Comparison of ENCODE assay signal across 1 cellular context in the genomic region with DNA sequence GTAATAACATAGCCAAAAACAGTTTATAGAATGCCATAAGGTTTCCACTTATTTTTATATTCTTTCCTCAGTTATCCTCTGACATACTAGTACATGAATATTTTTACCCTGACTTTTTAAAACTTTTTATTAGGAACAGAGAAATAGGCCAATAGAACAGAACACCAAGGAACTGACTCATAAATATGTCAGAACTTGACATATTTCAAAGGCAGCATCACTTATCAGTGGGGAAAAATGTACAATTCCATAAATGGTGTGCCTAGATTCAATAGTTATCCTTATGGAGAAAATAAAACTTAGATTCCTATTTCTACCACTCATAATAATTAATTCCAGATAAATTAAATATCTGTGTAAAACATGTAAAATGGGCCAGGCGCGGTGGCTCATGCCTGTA.
TF ChIP-seq lines count a peak whose summit lies in the region.

No MANE protein-coding gene starts in this region.

TF ChIP-seq in SK-N-SH, 30 proteins besides CTCF, POLR2A, EP300 and RAD21 (continued from another document):
- TF ChIP-seq, protein P1, sequence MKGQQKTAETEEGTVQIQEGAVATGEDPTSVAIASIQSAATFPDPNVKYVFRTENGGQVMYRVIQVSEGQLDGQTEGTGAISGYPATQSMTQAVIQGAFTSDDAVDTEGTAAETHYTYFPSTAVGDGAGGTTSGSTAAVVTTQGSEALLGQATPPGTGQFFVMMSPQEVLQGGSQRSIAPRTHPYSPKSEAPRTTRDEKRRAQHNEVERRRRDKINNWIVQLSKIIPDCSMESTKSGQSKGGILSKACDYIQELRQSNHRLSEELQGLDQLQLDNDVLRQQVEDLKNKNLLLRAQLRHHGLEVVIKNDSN (IDR thresholded peaks at IDR 0.05; ENCODE audit: borderline replicate concordance, low read depth), result no peak
- no peak for TF ChIP-seq EZH2phosphoT487 (IDR thresholded peaks at IDR 0.05; ENCODE audit: borderline replicate concordance, low read depth)
- TF ChIP-seq TCF12 (IDR thresholded peaks at IDR 0.05), result peak; percentile 58
- no peak for TF ChIP-seq RXRA (IDR thresholded peaks at IDR 0.05; ENCODE audit: borderline replicate concordance, low read depth)
- TF ChIP-seq POLR2AphosphoS5 (IDR thresholded peaks at IDR 0.05; ENCODE audit: low read depth, low read length), result no peak
- no peak for TF ChIP-seq NRF1 (IDR thresholded peaks at IDR 0.05; ENCODE audit: low read depth, low read length)
- peak; percentile 73 for TF ChIP-seq PBX3 (IDR thresholded peaks at IDR 0.05)
